1 cellular context compared by ENCODE assay signal in the genomic region with DNA sequence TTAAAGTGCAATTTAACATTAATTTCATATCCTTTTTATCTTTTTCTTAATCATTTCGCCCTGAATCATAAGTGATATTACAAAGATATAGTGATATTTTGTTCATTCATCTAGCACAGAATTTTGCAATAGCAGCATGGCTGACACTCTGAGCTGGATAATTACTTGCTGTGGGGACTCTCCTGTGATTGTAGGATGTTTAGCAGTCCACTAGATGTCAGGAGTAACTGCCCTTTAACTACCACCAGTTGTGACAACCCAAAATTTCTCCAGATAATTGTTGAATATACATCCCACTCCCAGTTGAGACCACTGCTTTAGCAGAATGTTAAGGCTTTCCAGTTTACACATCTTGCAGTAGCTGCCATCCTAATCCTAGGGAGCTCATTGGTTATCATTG.
TF ChIP-seq lines count a peak whose summit lies in the region.

No MANE protein-coding gene starts in this region.

TF ChIP-seq in WTC11, 78 proteins besides CTCF, POLR2A, EP300 and RAD21 (continued from another document):
- TF ChIP-seq, protein P1, sequence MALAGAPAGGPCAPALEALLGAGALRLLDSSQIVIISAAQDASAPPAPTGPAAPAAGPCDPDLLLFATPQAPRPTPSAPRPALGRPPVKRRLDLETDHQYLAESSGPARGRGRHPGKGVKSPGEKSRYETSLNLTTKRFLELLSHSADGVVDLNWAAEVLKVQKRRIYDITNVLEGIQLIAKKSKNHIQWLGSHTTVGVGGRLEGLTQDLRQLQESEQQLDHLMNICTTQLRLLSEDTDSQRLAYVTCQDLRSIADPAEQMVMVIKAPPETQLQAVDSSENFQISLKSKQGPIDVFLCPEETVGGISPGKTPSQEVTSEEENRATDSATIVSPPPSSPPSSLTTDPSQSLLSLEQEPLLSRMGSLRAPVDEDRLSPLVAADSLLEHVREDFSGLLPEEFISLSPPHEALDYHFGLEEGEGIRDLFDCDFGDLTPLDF (CRISPR knock-in tag; IDR thresholded peaks at IDR 0.05) = no peak
- TF ChIP-seq, protein P2, sequence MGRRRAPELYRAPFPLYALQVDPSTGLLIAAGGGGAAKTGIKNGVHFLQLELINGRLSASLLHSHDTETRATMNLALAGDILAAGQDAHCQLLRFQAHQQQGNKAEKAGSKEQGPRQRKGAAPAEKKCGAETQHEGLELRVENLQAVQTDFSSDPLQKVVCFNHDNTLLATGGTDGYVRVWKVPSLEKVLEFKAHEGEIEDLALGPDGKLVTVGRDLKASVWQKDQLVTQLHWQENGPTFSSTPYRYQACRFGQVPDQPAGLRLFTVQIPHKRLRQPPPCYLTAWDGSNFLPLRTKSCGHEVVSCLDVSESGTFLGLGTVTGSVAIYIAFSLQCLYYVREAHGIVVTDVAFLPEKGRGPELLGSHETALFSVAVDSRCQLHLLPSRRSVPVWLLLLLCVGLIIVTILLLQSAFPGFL (CRISPR knock-in tag; IDR thresholded peaks at IDR 0.05; ENCODE audit: borderline replicate concordance) = no peak
- TF ChIP-seq, protein P3, sequence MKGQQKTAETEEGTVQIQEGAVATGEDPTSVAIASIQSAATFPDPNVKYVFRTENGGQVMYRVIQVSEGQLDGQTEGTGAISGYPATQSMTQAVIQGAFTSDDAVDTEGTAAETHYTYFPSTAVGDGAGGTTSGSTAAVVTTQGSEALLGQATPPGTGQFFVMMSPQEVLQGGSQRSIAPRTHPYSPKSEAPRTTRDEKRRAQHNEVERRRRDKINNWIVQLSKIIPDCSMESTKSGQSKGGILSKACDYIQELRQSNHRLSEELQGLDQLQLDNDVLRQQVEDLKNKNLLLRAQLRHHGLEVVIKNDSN (CRISPR knock-in tag; IDR thresholded peaks at IDR 0.05) = no peak
- TF ChIP-seq ATF1 (CRISPR knock-in tag; IDR thresholded peaks at IDR 0.05) (no peak), FOXK1 (CRISPR knock-in tag; IDR thresholded peaks at IDR 0.05) (no peak), SP1 (CRISPR knock-in tag; conservative IDR thresholded peaks at IDR 0.05) (no peak), ELF4 (CRISPR knock-in tag; IDR thresholded peaks at IDR 0.05; ENCODE audit: low read depth) (no peak), JUN (CRISPR knock-in tag; IDR thresholded peaks at IDR 0.05) (no peak), NFYB (CRISPR knock-in tag; conservative IDR thresholded peaks at IDR 0.05; ENCODE audit: low read depth) (no peak)
- TF ChIP-seq, protein P4, sequence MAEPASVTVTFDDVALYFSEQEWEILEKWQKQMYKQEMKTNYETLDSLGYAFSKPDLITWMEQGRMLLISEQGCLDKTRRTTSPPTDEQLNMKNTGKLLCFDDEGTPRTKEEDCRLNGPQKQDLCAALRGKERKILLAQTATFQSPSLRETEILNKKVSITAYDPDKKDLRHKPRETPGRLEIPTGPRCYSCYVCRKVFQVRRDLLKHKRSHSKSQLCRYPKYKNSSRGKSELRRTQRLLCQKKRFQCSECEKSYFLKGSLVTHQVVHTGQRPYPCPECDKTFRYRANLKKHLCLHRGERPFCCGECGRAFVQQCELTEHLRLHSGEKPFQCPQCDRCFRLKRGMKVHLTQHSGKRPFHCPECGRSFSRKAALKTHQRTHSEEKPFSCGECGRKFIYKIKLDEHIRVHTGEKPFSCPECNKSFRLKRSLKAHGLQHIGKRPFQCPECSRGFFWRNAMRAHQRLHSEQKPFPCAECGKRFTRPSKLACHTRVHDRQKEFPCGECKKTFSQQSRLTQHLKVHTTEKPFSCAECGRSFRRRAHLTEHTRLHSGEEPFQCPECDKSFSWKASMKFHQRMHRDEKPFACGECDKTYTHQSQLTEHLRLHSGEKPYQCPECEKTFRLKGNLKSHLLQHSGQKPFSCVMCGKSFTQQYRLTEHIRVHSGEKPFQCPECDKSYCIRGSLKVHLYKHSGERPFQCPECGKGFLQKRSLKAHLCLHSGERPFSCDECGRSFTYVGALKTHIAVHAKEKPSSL (CRISPR knock-in tag; conservative IDR thresholded peaks at IDR 0.05) = no peak
